ENCODE assay signal across 26 cellular contexts in genomic region chr3:54213910-54214309, GRCh38.
DNase-seq lines count a peak whose midpoint lies in the region; ATAC-seq, FAIRE-seq and TF ChIP-seq lines count a peak whose summit lies in the region.
"Had no signal": no experiment of that assay in that cellular context is flagged by ENCODE, and none has a peak within 500 bp of the region (broad histone marks: within the 10 kb centered on the region; RNA-seq: fewer than 3 reads in every experiment).

No MANE protein-coding gene starts in this region.

- no peaks in the 10 kb centered on the region for H3K9me2 ChIP-seq in HCT116 (ENCODE audit: insufficient read depth)

- in situ Hi-C loops in GM13977 (cut with MboI; ENCODE audit: low pct_unique_long_range_greater_than_20kb, low sequenced_read_pairs, unreplicated experiment), result no loop called here
- in situ Hi-C loops in KBM-7 (cut with MboI; ENCODE audit: low pct_unique_long_range_greater_than_20kb, low sequenced_read_pairs), result no loop called here

- peak; percentile 2 to 6 for DNase-seq in A549 (ENCODE audit: low read depth in 1 of 2, low spot score in 1 of 2)
- no peak for DNase-seq in HCT116 (ENCODE audit: low read depth, low spot score)
- no peak for DNase-seq in RWPE2 (ENCODE audit: low spot score)
- peak; percentile 18 for DNase-seq in fibroblast of pulmonary artery (ENCODE audit: low read depth)
- no peak for DNase-seq in GM13977 (ENCODE audit: low spot score)
- no peak for DNase-seq in KBM-7
- DNase-seq in GM12892 (ENCODE audit: insufficient read length), result no peak
- no peak for DNase-seq in retina
- DNase-seq: activated CD4-positive, alpha-beta T cell treated with anti-CD3 and anti-CD28 coated beads, Interleukin-2, amount 50 U/mL, for 1 hour; CD4-positive, CD25-positive, alpha-beta regulatory T cell; DMS 273 treated with DMSO at 0.1 percent for 48 hours; foreskin melanocyte; HFFc6; hippocampal formation; naive thymus-derived CD4-positive, alpha-beta T cell; NCI-H1436; NCI-H2171; NCI-H69; pancreas; SIG-M5; sigmoid colon had no signal

- no peaks in the 10 kb centered on the region for H4K20me1 ChIP-seq in HCT116 (ENCODE audit: insufficient read depth)

- RAD21 ChIA-PET in HCT116 (lab: Charles Lee; ENCODE audit: low non-redundant PET in 1 of 2, low total read pairs in 2 of 2, uncharacterized antibody in 2 of 2, unreplicated experiment in 2 of 2), result no interaction called here

- POLR2A ChIA-PET in A549 (lab: Yijun Ruan, JAX) (no interaction called here), HCT116 (lab: Charles Lee) (no interaction called here)

- no peaks in the 10 kb centered on the region for H3K36me3 ChIP-seq in HCT116 (ENCODE audit: control insufficient read depth in 1 of 2, insufficient read depth in 2 of 2, low read length in 2 of 2)
- no peaks in the 10 kb centered on the region for H3K36me3 ChIP-seq in RWPE2 (ENCODE audit: low read depth)
- H3K36me3 ChIP-seq: pancreas, sigmoid colon, vagina had no signal

- H3K27me3 ChIP-seq in HCT116 (ENCODE audit: insufficient read depth, low read length) (no peaks in the 10 kb centered on the region), RWPE2 (ENCODE audit: insufficient read depth, poor library complexity, severe bottlenecking) (no peaks in the 10 kb centered on the region)
- H3K27me3 ChIP-seq: pancreas, sigmoid colon, vagina had no signal

- peak overlapping the region; percentile 25; the same call in 1 of the 3 replicates for H3K4me2 ChIP-seq in A549
- H3K4me2 ChIP-seq in HCT116 (ENCODE audit: low read length), result 0 out of 2 replicates have a peak overlapping the region, but pooled peaks have one; percentile 18

- H3K9ac ChIP-seq in HCT116 (ENCODE audit: low read length), result no peak overlapping the region

- intact Hi-C loops in HCT116 (cut with micrococcal nuclease), result no loop called here

- no peak for TF ChIP-seq CTCF in A549 (IDR thresholded peaks at IDR 0.05)
- TF ChIP-seq CTCF in HCT116 (IDR thresholded peaks at IDR 0.05 in 2 of 3, conservative IDR thresholded peaks at IDR 0.05 in 1 of 3; ENCODE audit: borderline replicate concordance in 1 of 3, insufficient read depth in 1 of 3, low read depth in 2 of 3, low read length in 2 of 3), result no peak
- no peak for TF ChIP-seq CTCF in RWPE2 (IDR thresholded peaks at IDR 0.05; ENCODE audit: poor library complexity, severe bottlenecking)
- no peak for TF ChIP-seq CTCF in fibroblast of pulmonary artery (IDR thresholded peaks at IDR 0.05; ENCODE audit: low read length, missing control alignments)
- no peak for TF ChIP-seq CTCF in GM13977 (IDR thresholded peaks at IDR 0.05; ENCODE audit: extremely low read depth, insufficient read depth, missing control alignments)

- 3% methylated on average over 2 of the region's 2 CpGs for WGBS in A549 (ENCODE audit: missing lambda C conversion rate)

- H3K27ac ChIP-seq in A549 (no peak overlapping the region), HCT116 (ENCODE audit: low read depth, low read length) (no peak overlapping the region), RWPE2 (ENCODE audit: poor library complexity, severe bottlenecking) (no peak overlapping the region)
- H3K27ac ChIP-seq: coronary artery, pancreas, sigmoid colon, vagina, VCaP had no signal

- TF ChIP-seq POLR2A in A549 (IDR thresholded peaks at IDR 0.05; ENCODE audit: low read length) (no peak), HCT116 (IDR thresholded peaks at IDR 0.05; ENCODE audit: borderline replicate concordance, extremely low read depth, insufficient read depth, insufficient read length) (no peak), GM12892 (IDR thresholded peaks at IDR 0.05; ENCODE audit: low read depth, low read length) (no peak)

- no peak for TF ChIP-seq EP300 in A549 (IDR thresholded peaks at IDR 0.05)

- BruUV-seq in HCT116 (replicated peaks; lab: Mats Ljungman, UMichigan), result no TSS peak

- H3K4me3 ChIP-seq in A549 (no peak overlapping the region), HCT116 (replicated peaks in 1 of 2; ENCODE audit: low read depth in 1 of 2, low read length in 2 of 2) (no peak overlapping the region), RWPE2 (ENCODE audit: severe bottlenecking) (no peak overlapping the region), fibroblast of pulmonary artery (replicated peaks; ENCODE audit: low read depth, low read length) (no peak overlapping the region)
- H3K4me3 ChIP-seq: coronary artery, pancreas, sigmoid colon, vagina had no signal

- CTCF ChIA-PET in A549 (lab: Yijun Ruan, JAX) (interaction anchor here (0.6 kb wide), 1 partner anchor 101 kb away, joined by 3 read pairs; no protein-coding TSS in a partner anchor), HCT116 (lab: Charles Lee) (no interaction called here)

- no peaks in the 10 kb centered on the region for H3K79me2 ChIP-seq in HCT116 (ENCODE audit: insufficient read depth, low read length)

- FAIRE-seq in A549 (lab: Jason Lieb, UNC), result no peak
- no peak for FAIRE-seq in GM12892 (lab: Jason Lieb, UNC)
- FAIRE-seq: islet of Langerhans, pancreas had no signal

- H3K4me1 ChIP-seq in A549, result peaks cover 8% of the 10 kb centered on the region; the same call in 2 of the 3 replicates
- peaks cover 3 to 7% of the 10 kb centered on the region in 2 experiments; a peak in 2 of 4 replicates for H3K4me1 ChIP-seq in HCT116 (ENCODE audit: control insufficient read depth in 1 of 2, insufficient read depth in 2 of 2, low read length in 2 of 2)
- peaks cover 6% of the 10 kb centered on the region for H3K4me1 ChIP-seq in RWPE2 (ENCODE audit: insufficient read depth, poor library complexity, severe bottlenecking)
- H3K4me1 ChIP-seq: pancreas had no signal

- 0 out of 6 replicates have a peak, but pooled peaks of 1 of the 2 experiments have one; percentile 36 for ATAC-seq in A549
- ATAC-seq in HCT116, result no peak
- ATAC-seq in RWPE2 (ENCODE audit: low read depth), result peak; percentile 88
- ATAC-seq: activated T-helper 17 cell treated with anti-CD3 and anti-CD28 coated beads, Interleukin-2, amount 50 U/mL, for 72 hours; naive thymus-derived CD4-positive, alpha-beta T cell; pancreas had no signal

- H2AFZ ChIP-seq in HCT116 (ENCODE audit: low read depth, low read length, poor library complexity, severe bottlenecking), result no peak overlapping the region

- no peak for TF ChIP-seq RAD21 in A549 (conservative IDR thresholded peaks at IDR 0.05 in 1 of 2, IDR thresholded peaks at IDR 0.05 in 1 of 2)
- no peak for TF ChIP-seq RAD21 in HCT116 (IDR thresholded peaks at IDR 0.05; ENCODE audit: low read depth)

- H3K9me3 ChIP-seq in A549, result no peaks in the 10 kb centered on the region; the same call in 2 of the 3 replicates
- no peaks in the 10 kb centered on the region for H3K9me3 ChIP-seq in HCT116 (ENCODE audit: control insufficient read depth in 1 of 2, insufficient read depth in 1 of 2, low read depth in 1 of 2, low read length in 2 of 2)
- no peaks in the 10 kb centered on the region for H3K9me3 ChIP-seq in RWPE2 (ENCODE audit: severe bottlenecking)
- H3K9me3 ChIP-seq: pancreas, vagina had no signal

TF ChIP-seq in A549, 52 proteins besides CTCF, POLR2A, EP300 and RAD21:
- TF ChIP-seq HMGXB4 (CRISPR knock-in tag; IDR thresholded peaks at IDR 0.05; ENCODE audit: borderline replicate concordance), result no peak
- TF ChIP-seq CBX2 (IDR thresholded peaks at IDR 0.05; ENCODE audit: borderline replicate concordance, low read depth), result no peak
- no peak for TF ChIP-seq CHD4 (IDR thresholded peaks at IDR 0.05; ENCODE audit: borderline replicate concordance)
- no peak for TF ChIP-seq NPAS2 (CRISPR knock-in tag; IDR thresholded peaks at IDR 0.05; ENCODE audit: borderline replicate concordance)
- TF ChIP-seq FOSL2 (IDR thresholded peaks at IDR 0.05), result no peak
- 0 out of 2 replicates have a peak, but pooled peaks have one; percentile 23 for TF ChIP-seq FOSL2 (CRISPR knock-in tag; IDR thresholded peaks at IDR 0.05)

TF ChIP-seq in HCT116, 20 proteins besides CTCF, POLR2A, EP300 and RAD21:
- TF ChIP-seq ZBTB33 (IDR thresholded peaks at IDR 0.05; ENCODE audit: extremely low read depth, insufficient replicate concordance, low read length) (no peak), ATF3 (IDR thresholded peaks at IDR 0.05) (no peak), SRF (IDR thresholded peaks at IDR 0.05; ENCODE audit: low read depth) (no peak), ZFX (IDR thresholded peaks at IDR 0.05) (no peak), ZNF274 (IDR thresholded peaks at IDR 0.05; ENCODE audit: low read depth, low read length) (no peak), YY1 (IDR thresholded peaks at IDR 0.05; ENCODE audit: extremely low read depth, insufficient replicate concordance, low read depth, low read length) (no peak), TCF7L2 (IDR thresholded peaks at IDR 0.05; ENCODE audit: borderline replicate concordance, extremely low read depth, insufficient read depth, insufficient read length) (no peak), ELF1 (IDR thresholded peaks at IDR 0.05; ENCODE audit: borderline replicate concordance, low read depth) (no peak), EGR1 (IDR thresholded peaks at IDR 0.05; ENCODE audit: low read depth) (no peak), POLR2AphosphoS5 (IDR thresholded peaks at IDR 0.05; ENCODE audit: low read depth, low read length) (no peak)
TF ChIP-seq in HCT116: peak in this region for 0.

Comparison
In these comparisons a context has a peak if more than half of its experiments do, and no peak if none do; other contexts are left out.
1. DNase-seq: peak in A549 (2 of 2) and fibroblast of pulmonary artery (single experiment); none in HCT116 (single experiment), RWPE2 (single experiment), GM13977 (single experiment), KBM-7 (single experiment), GM12892 (single experiment) and retina (single experiment).